ENCODE assay signal across 19 cellular contexts in genomic region chr20:62635232-62635631, GRCh38.
"Had no signal": no experiment of that assay in that cellular context is flagged by ENCODE, and none has a peak within 500 bp of the region (broad histone marks: within the 10 kb centered on the region; RNA-seq: fewer than 3 reads in every experiment).

No MANE protein-coding gene starts in this region.

- ATAC-seq: activated CD8-positive, alpha-beta T cell treated with anti-CD3 and anti-CD28 coated beads, Interleukin-2, amount 10 ng/mL, durations not matched to agents 7 days and 5 days; left cardiac atrium had no signal

- H3K9me3 ChIP-seq: adrenal gland, neutrophil, ovary, testis, vagina had no signal

- H3K4me1 ChIP-seq: adrenal gland, vagina had no signal

- FAIRE-seq: astrocyte, colon, small intestine, TTC549 had no signal

- DNase-seq: activated CD4-positive, alpha-beta T cell treated with anti-CD3 and anti-CD28 coated beads for 1 hour; activated CD4-positive, alpha-beta T cell treated with anti-CD3 and anti-CD28 coated beads, Interleukin-2, amount 50 U/mL, for 1 hour; activated CD8-positive, alpha-beta T cell treated with anti-CD3 and anti-CD28 coated beads, Interleukin-2, amount 10 ng/mL, durations not matched to agents 7 days and 5 days; activated gamma-delta T cell treated with Interleukin-2 at 50 U/mL for 16 hours; adrenal gland; effector memory CD4-positive, alpha-beta T cell; foreskin melanocyte; left cardiac atrium; ovary; small intestine; stimulated activated CD4-positive, alpha-beta T cell treated with anti-CD3 and anti-CD28 coated beads, Interleukin-2, amount 100 ng/mL, for 24 hours; stimulated activated naive CD4-positive, alpha-beta T cell; T-helper 1 cell; testis had no signal

- H3K36me3 ChIP-seq: adrenal gland, neutrophil, ovary, vagina had no signal

- H3K27ac ChIP-seq: adrenal gland, neutrophil, ovary, testis, vagina had no signal

- H3K4me3 ChIP-seq: adrenal gland, ovary, testis, vagina had no signal

- H3K27me3 ChIP-seq: adrenal gland, ovary, testis, vagina had no signal
